Comparison of ENCODE assay signal across 19 cellular contexts in the genomic region with DNA sequence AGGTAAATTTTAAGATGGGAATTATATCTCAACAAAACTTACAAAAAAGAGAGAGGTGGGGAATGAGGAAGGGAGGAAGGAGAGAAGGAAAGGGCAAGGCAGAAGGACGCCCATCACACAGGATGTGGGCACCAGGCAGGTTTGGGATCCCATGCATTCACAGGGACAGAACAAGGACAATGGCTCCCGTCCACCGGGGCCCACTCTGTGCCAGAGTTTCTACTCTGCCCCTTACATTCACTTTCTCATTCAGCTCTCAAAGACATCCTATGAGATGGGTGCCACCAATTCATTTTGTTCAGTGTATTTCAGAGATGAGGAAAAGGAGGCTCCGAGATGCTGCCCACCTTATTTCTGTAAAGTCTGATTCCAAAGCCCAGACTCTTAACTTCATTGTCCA. TPM values are rescaled to one million over a fixed set of nuclear protein-coding genes. Genes with fewer than 3 reads are reported as not detected.
DNase-seq lines count a peak whose midpoint lies in the region; ATAC-seq and TF ChIP-seq lines count a peak whose summit lies in the region.
"Had no signal": no experiment of that assay in that cellular context is flagged by ENCODE, and none has a peak within 500 bp of the region (broad histone marks: within the 10 kb centered on the region; RNA-seq: fewer than 3 reads in every experiment).

No MANE protein-coding gene starts in this region.

- TF ChIP-seq CTCF in right atrium auricular region (IDR thresholded peaks at IDR 0.05) = no peak

- no peak overlapping the region for H3K27ac ChIP-seq in right atrium auricular region
- H3K27ac ChIP-seq: 22Rv1, BLaER1, C4-2B had no signal

- no peak for ATAC-seq in Right ventricle myocardium superior (ENCODE audit: poor library complexity)
- ATAC-seq: CD8-positive, alpha-beta T cell; GM12878; GM23338 had no signal

- H3K36me3 ChIP-seq in right atrium auricular region (no peaks in the 10 kb centered on the region), H7 (replicated peaks; ENCODE audit: control insufficient read depth, insufficient read depth, low read length) (no peaks in the 10 kb centered on the region)
- H3K36me3 ChIP-seq: BLaER1 had no signal

- H3K27me3 ChIP-seq in right atrium auricular region (no peaks in the 10 kb centered on the region), H7 (ENCODE audit: control insufficient read depth, insufficient read depth, low read length) (no peaks in the 10 kb centered on the region)
- H3K27me3 ChIP-seq: BLaER1 had no signal

- no peaks in the 10 kb centered on the region for H3K9me3 ChIP-seq in right atrium auricular region
- H3K9me3 ChIP-seq: BLaER1, Caco-2 had no signal

- H3K4me1 ChIP-seq in right atrium auricular region = peaks cover 0 to 23% of the 10 kb centered on the region in 2 donors
- H3K4me1 ChIP-seq: Caco-2 had no signal

- DNase-seq in right atrium auricular region (ENCODE audit: low spot score) (peak; percentile 46), Right ventricle myocardium superior (no peak), H7 (peak; percentile 28), ecto neural progenitor cell (ENCODE audit: low spot score) (peak; percentile 8), anterior cingulate cortex (lab: John Stamatoyannopoulos, UW) (no peak), NCI-H1105 (lab: John Stamatoyannopoulos, UW) (no peak)
- DNase-seq: Caco-2; CD4-positive, CD25-positive, alpha-beta regulatory T cell; DMS153; DND-41; HCEC 1CT had no signal

- intact Hi-C loops in Right ventricle myocardium superior (cut with DNase I) = no loop called here

- no peak overlapping the region for H3K4me3 ChIP-seq in right atrium auricular region
- H3K4me3 ChIP-seq in H7 (ENCODE audit: insufficient read depth, low read depth, low read length) = no peak overlapping the region
- H3K4me3 ChIP-seq: BLaER1, GM12878, GM23338 had no signal

RNA-seq across cellular contexts. Expression of a gene that starts 7.4 kb away (rescaled TPM):
- under 1 TPM in 1 of 2 donors, not detected in 1; 0.48 TPM for total RNA-seq in right atrium auricular region
- not detected for total RNA-seq in Right ventricle myocardium superior
- total RNA-seq in H7 (2014; rRNA removed; shearing (Covaris generic)) = not detected in 2 replicates
- total RNA-seq: Caco-2; CD4-positive, CD25-positive, alpha-beta regulatory T cell; CD8-positive, alpha-beta T cell; GM12878; GM23338; H4 had no signal

RNA-seq across cellular contexts. Expression of a gene that starts 23.5 kb away (rescaled TPM):
- total RNA-seq in right atrium auricular region (under 1 TPM in 1 of 2 donors, not detected in 1; 0.33 TPM), Right ventricle myocardium superior (0.40 TPM)
- not detected in 2 replicates for total RNA-seq in H7 (2014; rRNA removed; shearing (Covaris generic))
- total RNA-seq: B cell; Caco-2; CD4-positive, CD25-positive, alpha-beta regulatory T cell; CD8-positive, alpha-beta T cell; GM12878; GM23338; H4 had no signal

Comparison
In these comparisons a context has a peak if more than half of its experiments do, and no peak if none do; other contexts are left out.
1. DNase-seq: peak in right atrium auricular region (single experiment), H7 (single experiment) and ecto neural progenitor cell (single experiment); none in Right ventricle myocardium superior (single experiment), anterior cingulate cortex (0 of 58) and NCI-H1105 (single experiment).